ENCODE assay signal across 17 cellular contexts in the genomic region with DNA sequence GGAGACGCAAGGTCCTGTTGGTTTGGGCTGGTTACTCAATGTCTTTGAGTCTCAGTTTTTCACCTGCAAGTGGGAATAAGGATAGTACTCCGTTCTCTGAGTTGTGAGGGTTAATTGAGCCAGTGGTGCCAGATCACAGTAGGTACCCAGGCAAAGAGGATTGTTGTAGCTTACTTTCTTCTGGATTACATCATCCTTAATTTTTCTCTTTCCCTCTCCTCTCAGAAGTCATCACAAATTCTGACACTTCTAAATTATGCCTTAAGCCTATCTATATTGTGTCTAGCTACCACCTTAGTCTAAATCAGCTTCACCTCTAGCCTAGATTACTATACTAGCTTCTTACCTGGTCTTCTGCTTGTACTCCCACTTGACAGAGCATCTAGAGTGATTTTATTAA.
DNase-seq lines count a peak whose midpoint lies in the region; ATAC-seq and TF ChIP-seq lines count a peak whose summit lies in the region.
"Had no signal": no experiment of that assay in that cellular context is flagged by ENCODE, and none has a peak within 500 bp of the region (broad histone marks: within the 10 kb centered on the region; RNA-seq: fewer than 3 reads in every experiment).

No MANE protein-coding gene starts in this region.

- no peaks in the 10 kb centered on the region for H4K20me1 ChIP-seq in hepatocyte (ENCODE audit: insufficient read depth, poor library complexity, severe bottlenecking)

- peaks cover 28% of the 10 kb centered on the region for H3K79me2 ChIP-seq in hepatocyte

- in situ Hi-C loops in GM13976 (cut with MboI; ENCODE audit: low sequenced_read_pairs, unreplicated experiment), result no loop called here

- CTCF ChIA-PET in HEK293 (lab: Yijun Ruan, JAX), result interaction anchor here (0.5 to 1.7 kb wide), 5 partner anchors 150 to 307 kb away, joined by 4 to 7 read pairs (median 4); no protein-coding TSS in a partner anchor

- 89% methylated on average over 2 of the region's 2 CpGs for WGBS in right cardiac atrium
- WGBS in hepatocyte (ENCODE audit: low lambda C conversion rate, missing lambda C conversion rate), result 96% methylated on average over 2 of the region's 2 CpGs

- H2AFZ ChIP-seq in hepatocyte, result no peak overlapping the region
- H2AFZ ChIP-seq: PC-9 had no signal

- H3K27me3 ChIP-seq in left ventricle myocardium inferior (ENCODE audit: low read depth), result no peaks in the 10 kb centered on the region
- no peaks in the 10 kb centered on the region for H3K27me3 ChIP-seq in right cardiac atrium (ENCODE audit: control insufficient read depth, insufficient read depth)
- no peaks in the 10 kb centered on the region for H3K27me3 ChIP-seq in thoracic aorta (replicated peaks; ENCODE audit: insufficient read depth)
- H3K27me3 ChIP-seq in hepatocyte, result no peaks in the 10 kb centered on the region

- H3K4me1 ChIP-seq in left ventricle myocardium inferior, result peaks cover 59% of the 10 kb centered on the region
- H3K4me1 ChIP-seq in HEK293 (ENCODE audit: control insufficient read depth, insufficient read depth, low read length), result no peaks in the 10 kb centered on the region
- H3K4me1 ChIP-seq in right cardiac atrium (ENCODE audit: control insufficient read depth, insufficient read depth, low read length), result peaks cover 6% of the 10 kb centered on the region
- H3K4me1 ChIP-seq in thoracic aorta (ENCODE audit: control insufficient read depth in 1 of 2, low read depth in 2 of 2), result peaks cover 20 to 65% of the 10 kb centered on the region in 2 donors
- peaks cover 49% of the 10 kb centered on the region for H3K4me1 ChIP-seq in hepatocyte (ENCODE audit: insufficient read depth)

- H3K27ac ChIP-seq in left ventricle myocardium inferior (replicated peaks) (peak overlapping the region; percentile 78), HEK293 (ENCODE audit: extremely low read depth, low read depth, low read length) (no peak overlapping the region), right cardiac atrium (ENCODE audit: low read length) (peak overlapping the region; percentile 91), thoracic aorta (peak overlapping the region; percentile 72), hepatocyte (no peak overlapping the region)

- no peak for TF ChIP-seq CTCF in left ventricle myocardium inferior (IDR thresholded peaks at IDR 0.05; ENCODE audit: borderline replicate concordance)
- no peak for TF ChIP-seq CTCF in HEK293 (tag by site-specific recombination; IDR thresholded peaks at IDR 0.05)
- no peak for TF ChIP-seq CTCF in thoracic aorta (IDR thresholded peaks at IDR 0.05)
- TF ChIP-seq CTCF in GM13976 (IDR thresholded peaks at IDR 0.05; ENCODE audit: borderline replicate concordance, control extremely low read depth, extremely low read depth, insufficient read depth, missing control alignments), result no peak
- TF ChIP-seq CTCF in hepatocyte (IDR thresholded peaks at IDR 0.05; ENCODE audit: poor library complexity), result no peak

- intact Hi-C loops in left ventricle myocardium inferior (cut with micrococcal nuclease) (no loop called here), Right ventricle myocardium superior (cut with DNase I) (no loop called here), right cardiac atrium (cut with DNase I) (loop anchor here in 1 of 4 donors (10.0 kb wide), 1 partner anchor 221 kb away; no protein-coding TSS in a partner anchor)

- no peak overlapping the region for H3K4me2 ChIP-seq in hepatocyte
- H3K4me2 ChIP-seq: PC-9 had no signal

- no peaks in the 10 kb centered on the region for H3K9me2 ChIP-seq in hepatocyte (replicated peaks; ENCODE audit: insufficient read depth)

- H3K36me3 ChIP-seq in left ventricle myocardium inferior (no peaks in the 10 kb centered on the region), HEK293 (ENCODE audit: control insufficient read depth in 2 of 2, insufficient read depth in 1 of 2, low read length in 2 of 2) (no peaks in the 10 kb centered on the region), thoracic aorta (no peaks in the 10 kb centered on the region), hepatocyte (replicated peaks; ENCODE audit: insufficient read depth, low read depth) (no peaks in the 10 kb centered on the region)

- H3K9me3 ChIP-seq in left ventricle myocardium inferior (replicated peaks) (no peaks in the 10 kb centered on the region), HEK293 (ENCODE audit: control insufficient read depth, insufficient read depth, low read depth, low read length) (no peaks in the 10 kb centered on the region), right cardiac atrium (ENCODE audit: control insufficient read depth, low read length) (no peaks in the 10 kb centered on the region), thoracic aorta (no peaks in the 10 kb centered on the region), hepatocyte (ENCODE audit: low read depth) (no peaks in the 10 kb centered on the region)

- ATAC-seq in Right ventricle myocardium superior (ENCODE audit: poor library complexity) (no peak), right cardiac atrium (no peak), thoracic aorta (ENCODE audit: insufficient number of reproducible peaks, low FRiP score, low read depth) (no peak)

- POLR2A ChIA-PET in HEK293 (lab: Yijun Ruan, JAX), result no interaction called here

- DNase-seq in left ventricle myocardium inferior (no peak), Right ventricle myocardium superior (no peak), right cardiac atrium (no peak), thoracic aorta (ENCODE audit: low spot score) (no peak), GM13976 (ENCODE audit: low spot score) (no peak), NOMO-1 (lab: John Stamatoyannopoulos, UW; ENCODE audit: unreplicated experiment in 2 of 2) (no peak), hepatocyte (ENCODE audit: low spot score) (no peak)
- DNase-seq: CD8-positive, alpha-beta memory T cell; DMS79; Karpas-422; NCI-H1048; NCI-H1436; NCI-H1930; NCI-H226; NCI-H524; PC-9 had no signal

- H3K4me3 ChIP-seq in left ventricle myocardium inferior, result no peak overlapping the region
- no peak overlapping the region for H3K4me3 ChIP-seq in HEK293 (ENCODE audit: low read depth, low read length)
- H3K4me3 ChIP-seq in right cardiac atrium (ENCODE audit: low read length), result no peak overlapping the region
- H3K4me3 ChIP-seq in thoracic aorta, result no peak overlapping the region
- H3K4me3 ChIP-seq in hepatocyte, result no peak overlapping the region
- H3K4me3 ChIP-seq: PC-9 had no signal

TF ChIP-seq in HEK293, 187 proteins besides CTCF, POLR2A, EP300 and RAD21 (continues in another document):
- TF ChIP-seq ZNF362 (tag by site-specific recombination; IDR thresholded peaks at IDR 0.05), result no peak
- TF ChIP-seq, protein P1, sequence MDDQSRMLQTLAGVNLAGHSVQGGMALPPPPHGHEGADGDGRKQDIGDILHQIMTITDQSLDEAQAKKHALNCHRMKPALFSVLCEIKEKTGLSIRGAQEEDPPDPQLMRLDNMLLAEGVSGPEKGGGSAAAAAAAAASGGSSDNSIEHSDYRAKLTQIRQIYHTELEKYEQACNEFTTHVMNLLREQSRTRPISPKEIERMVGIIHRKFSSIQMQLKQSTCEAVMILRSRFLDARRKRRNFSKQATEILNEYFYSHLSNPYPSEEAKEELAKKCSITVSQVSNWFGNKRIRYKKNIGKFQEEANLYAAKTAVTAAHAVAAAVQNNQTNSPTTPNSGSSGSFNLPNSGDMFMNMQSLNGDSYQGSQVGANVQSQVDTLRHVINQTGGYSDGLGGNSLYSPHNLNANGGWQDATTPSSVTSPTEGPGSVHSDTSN (CRISPR knock-in tag; IDR thresholded peaks at IDR 0.05), result no peak
- no peak for TF ChIP-seq ZNF324 (tag by site-specific recombination; IDR thresholded peaks at IDR 0.05)
- TF ChIP-seq ZNF660 (tag by site-specific recombination; IDR thresholded peaks at IDR 0.05), result no peak
- no peak for TF ChIP-seq ZNF521 (tag by site-specific recombination; IDR thresholded peaks at IDR 0.05)
- TF ChIP-seq INSM2 (tag by site-specific recombination; IDR thresholded peaks at IDR 0.05), result no peak
- TF ChIP-seq HIC1 (tag by site-specific recombination; IDR thresholded peaks at IDR 0.05), result no peak

Comparison
In these comparisons a context has a peak if more than half of its experiments do, and no peak if none do; other contexts are left out.
1. H3K27ac ChIP-seq: peak in left ventricle myocardium inferior (single experiment), right cardiac atrium (single experiment) and thoracic aorta (2 of 2); none in HEK293 (single experiment) and hepatocyte (single experiment).